In genomic region chr15:52385670-52386069, GRCh38 we compare ENCODE assay signal across 29 cellular contexts.
"Had no signal": no experiment of that assay in that cellular context is flagged by ENCODE, and none has a peak within 500 bp of the region (broad histone marks: within the 10 kb centered on the region; RNA-seq: fewer than 3 reads in every experiment).

No MANE protein-coding gene starts in this region.

- H3K4me1 ChIP-seq: left lung, lower lobe of right lung, pancreas, right atrium auricular region, right lobe of liver, suprapubic skin, tibial artery, vagina had no signal

- DNase-seq: hypothalamus; immature natural killer cell; kidney; left colon; left lung; lower lobe of right lung; mammary epithelial cell; mesenchymal stem cell; naive thymus-derived CD8-positive, alpha-beta T cell; nucleus accumbens; pancreas; psoas muscle; right lobe of liver; stimulated activated CD4-positive, alpha-beta T cell treated with anti-CD3 and anti-CD28 coated beads, Interleukin-1b, Interleukin-23, amount 100 ng/mL, for 48 hours; stimulated activated CD4-positive, alpha-beta T cell treated with anti-CD3 and anti-CD28 coated beads, Interleukin-2, amount 100 ng/mL, for 48 hours; stimulated activated CD4-positive, alpha-beta T cell treated with anti-CD3 and anti-CD28 coated beads, Interleukin-4, amount 100 ng/mL, for 4 hours; stimulated activated CD8-positive, alpha-beta memory T cell treated with anti-CD3 and anti-CD28 coated beads, Interleukin-4, amount 100 ng/mL, for 48 hours; stimulated activated naive B cell treated with anti-CD40 and anti-IgM and Interleukin-4, amounts not matched to agents 10 μg/mL and 1 μg/mL and 100 μg/mL, for 72 hours; tibial artery; trophoblast cell had no signal

- H3K27ac Mint-ChIP-seq: immature natural killer cell; nephron; stimulated activated naive B cell treated with anti-CD40 and anti-IgM and Interleukin-4, amounts not matched to agents 10 μg/mL and 1 μg/mL and 100 μg/mL, for 72 hours; stimulated activated naive CD8-positive, alpha-beta T cell treated with anti-CD3 and anti-CD28 coated beads, Interleukin-15, Interleukin-2, amounts not matched to agents 100 ng/mL and 50 ng/mL, for 24 hours had no signal

- H3K27me3 ChIP-seq: left lung, pancreas, right atrium auricular region, right lobe of liver, suprapubic skin, tibial artery, vagina had no signal

- H3K27ac ChIP-seq: left lung, lower lobe of right lung, pancreas, psoas muscle, right atrium auricular region, right lobe of liver, suprapubic skin, thoracic aorta, tibial artery, vagina had no signal

- H3K9me3 Mint-ChIP-seq: immature natural killer cell; naive thymus-derived CD8-positive, alpha-beta T cell; nephron; neural crest cell; stimulated activated naive B cell treated with anti-CD40 and anti-IgM and Interleukin-4, amounts not matched to agents 10 μg/mL and 1 μg/mL and 100 μg/mL, for 72 hours; stimulated activated naive CD8-positive, alpha-beta T cell treated with anti-CD3 and anti-CD28 coated beads, Interleukin-15, Interleukin-2, amounts not matched to agents 100 ng/mL and 50 ng/mL, for 24 hours had no signal

- H3K4me1 Mint-ChIP-seq: immature natural killer cell; naive thymus-derived CD8-positive, alpha-beta T cell; nephron; neural crest cell had no signal

- H3K4me3 ChIP-seq: left lung, lower lobe of right lung, pancreas, psoas muscle, right atrium auricular region, right lobe of liver, smooth muscle cell, suprapubic skin, thoracic aorta, tibial artery, vagina had no signal

- H3K27me3 Mint-ChIP-seq: naive thymus-derived CD8-positive, alpha-beta T cell; stimulated activated naive B cell treated with anti-CD40 and anti-IgM and Interleukin-4, amounts not matched to agents 10 μg/mL and 1 μg/mL and 100 μg/mL, for 72 hours; stimulated activated naive CD8-positive, alpha-beta T cell treated with anti-CD3 and anti-CD28 coated beads, Interleukin-15, Interleukin-2, amounts not matched to agents 100 ng/mL and 50 ng/mL, for 24 hours had no signal

- ATAC-seq: left colon; left lung; lower lobe of right lung; naive thymus-derived CD8-positive, alpha-beta T cell; pancreas; right lobe of liver; stimulated activated naive B cell treated with anti-CD40 and anti-IgM and Interleukin-4, amounts not matched to agents 10 μg/mL and 1 μg/mL and 100 μg/mL, for 72 hours had no signal

- H3K4me3 Mint-ChIP-seq: immature natural killer cell; naive thymus-derived CD8-positive, alpha-beta T cell; nephron; neural crest cell; stimulated activated naive B cell treated with anti-CD40 and anti-IgM and Interleukin-4, amounts not matched to agents 10 μg/mL and 1 μg/mL and 100 μg/mL, for 72 hours; stimulated activated naive CD8-positive, alpha-beta T cell treated with anti-CD3 and anti-CD28 coated beads, Interleukin-15, Interleukin-2, amounts not matched to agents 100 ng/mL and 50 ng/mL, for 24 hours had no signal

- H3K9me3 ChIP-seq: left lung, lower lobe of right lung, pancreas, psoas muscle, right atrium auricular region, right lobe of liver, suprapubic skin, thoracic aorta, tibial artery, vagina had no signal

- FAIRE-seq: islet of Langerhans, kidney, pancreas had no signal
